In genomic region chr1:1228596-1229321, GRCh38 we compare ENCODE assay signal across 17 cellular contexts.
"Had no signal": no experiment of that assay in that cellular context is flagged by ENCODE, and none has a peak within 500 bp of the region (broad histone marks: within the 10 kb centered on the region; RNA-seq: fewer than 3 reads in every experiment).

No MANE protein-coding gene starts in this region.

- H3K9me3 Mint-ChIP-seq: activated CD8-positive, alpha-beta T cell treated with anti-CD3 and anti-CD28 coated beads for 36 hours; activated naive CD4-positive, alpha-beta T cell treated with anti-CD3 and anti-CD28 coated beads for 36 hours; activated naive CD8-positive, alpha-beta T cell treated with anti-CD3 and anti-CD28 coated beads, Interleukin-2, amount 50 U/mL, for 24 hours; activated T-helper 2 cell treated with anti-CD3 and anti-CD28 coated beads, Interferon-gamma antibody, Interleukin-2, Interleukin-4, amounts not matched to agents 10 μg/mL and 5 μg/mL and 100 μg/mL, durations not matched to agents 14 hours and 24 hours and 36 hours; natural killer cell; stimulated activated effector memory CD8-positive, alpha-beta T cell treated with anti-CD3 and anti-CD28 coated beads, Interleukin-12 subunit alpha, Interleukin-12 subunit beta, amount 100 ng/mL, for 72 hours had no signal

- ATAC-seq: activated CD8-positive, alpha-beta T cell treated with anti-CD3 and anti-CD28 coated beads for 36 hours; activated naive CD8-positive, alpha-beta T cell treated with anti-CD3 and anti-CD28 coated beads, Interleukin-2, amount 50 U/mL, for 24 hours; natural killer cell; stimulated activated effector memory CD8-positive, alpha-beta T cell treated with anti-CD3 and anti-CD28 coated beads, Interleukin-12 subunit alpha, Interleukin-12 subunit beta, amount 100 ng/mL, for 72 hours; WTC11 had no signal

- DNase-seq: activated CD4-positive, alpha-beta T cell treated with anti-CD3 and anti-CD28 coated beads for 4 hours; activated CD8-positive, alpha-beta T cell treated with anti-CD3 and anti-CD28 coated beads for 36 hours; activated naive CD4-positive, alpha-beta T cell treated with anti-CD3 and anti-CD28 coated beads for 36 hours; activated naive CD8-positive, alpha-beta T cell treated with anti-CD3 and anti-CD28 coated beads, Interleukin-2, amount 50 U/mL, for 24 hours; aorta; dermis blood vessel endothelial cell; head of caudate nucleus; kidney glomerular epithelial cell; mesendoderm; natural killer cell; posterior cingulate gyrus; retina; T-helper 2 cell had no signal

- H3K27me3 Mint-ChIP-seq: activated CD8-positive, alpha-beta T cell treated with anti-CD3 and anti-CD28 coated beads for 36 hours; activated naive CD8-positive, alpha-beta T cell treated with anti-CD3 and anti-CD28 coated beads, Interleukin-2, amount 50 U/mL, for 24 hours had no signal

- H3K36me3 Mint-ChIP-seq: natural killer cell had no signal

- H3K27ac Mint-ChIP-seq: activated CD8-positive, alpha-beta T cell treated with anti-CD3 and anti-CD28 coated beads for 36 hours had no signal

- H3K27ac ChIP-seq: epithelial cell of prostate had no signal
